ENCODE assay signal across 11 cellular contexts in the genomic region with DNA sequence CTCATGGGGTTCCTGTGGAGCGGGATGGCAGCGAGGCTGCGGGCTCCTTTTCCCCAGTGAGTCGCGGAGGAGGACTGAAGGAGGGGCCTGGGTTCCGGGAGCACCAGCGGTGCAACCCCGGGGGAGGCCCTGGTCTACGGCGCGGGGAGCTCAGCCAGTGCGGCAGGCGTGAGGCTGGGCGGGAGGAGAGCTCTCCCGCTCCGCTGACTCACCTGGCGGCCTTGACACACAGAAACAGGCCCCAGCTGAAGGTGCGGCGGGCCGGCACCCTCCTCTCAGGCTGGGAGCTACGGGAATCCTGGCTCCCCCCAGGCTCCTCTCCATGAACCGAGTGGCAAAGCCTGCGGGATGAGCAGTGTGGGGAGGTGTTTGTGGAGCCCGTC. TPM values are rescaled to one million over a fixed set of nuclear protein-coding genes. Genes with fewer than 3 reads are reported as not detected.
DNase-seq lines count a peak whose midpoint lies in the region; ATAC-seq and TF ChIP-seq lines count a peak whose summit lies in the region.
"Had no signal": no experiment of that assay in that cellular context is flagged by ENCODE, and none has a peak within 500 bp of the region (broad histone marks: within the 10 kb centered on the region; RNA-seq: fewer than 3 reads in every experiment).

No MANE protein-coding gene starts in this region.

- no peak for ATAC-seq in HG02840 (IDR thresholded peaks at IDR 0.05; ENCODE audit: low FRiP score, unreplicated experiment)

- no peak overlapping the region for H3K4me3 ChIP-seq in Peyer's patch
- no peak overlapping the region for H3K4me3 ChIP-seq in lower leg skin (ENCODE audit: low read depth, poor library complexity, severe bottlenecking)

- WGBS in lower leg skin, 2 donors = 20% methylated on average over 20 of the region's 24 CpGs; no CpG with 5 or more reads in 1 of the 2 donors

- no peak for TF ChIP-seq POLR2A in Peyer's patch (IDR thresholded peaks at IDR 0.05)
- no peak for TF ChIP-seq POLR2A in lower leg skin (IDR thresholded peaks at IDR 0.05)

- H3K27me3 ChIP-seq in Peyer's patch = peaks cover 0 to 11% of the 10 kb centered on the region in 2 donors

- intact Hi-C loops in lower leg skin (cut with DNase I; ENCODE audit: low total_unique reads) = loop anchor here (10.0 kb wide), 1 partner anchor 332 kb away; no protein-coding TSS in a partner anchor

- H3K9me3 ChIP-seq in Peyer's patch = no peaks in the 10 kb centered on the region
- H3K9me3 ChIP-seq: spleen had no signal

- TF ChIP-seq CTCF in Peyer's patch (IDR thresholded peaks at IDR 0.05) = no peak
- TF ChIP-seq CTCF in lower leg skin (IDR thresholded peaks at IDR 0.05) = no peak

- no peaks in the 10 kb centered on the region for H3K4me1 ChIP-seq in Peyer's patch

- no peaks in the 10 kb centered on the region for H3K36me3 ChIP-seq in Peyer's patch
- H3K36me3 ChIP-seq: spleen had no signal

- no peak overlapping the region for H3K27ac ChIP-seq in Peyer's patch
- H3K27ac ChIP-seq: spleen had no signal

- peak; percentile 17 for DNase-seq in stimulated activated CD4-positive, alpha-beta T cell treated with anti-CD3 and anti-CD28 coated beads, Interleukin-4, amount 100 ng/mL, for 1 hour
- DNase-seq in stimulated activated CD4-positive, alpha-beta T cell treated with anti-CD3 and anti-CD28 coated beads, Interleukin-4, amount 100 ng/mL, for 4 hours = no peak
- DNase-seq in activated T-cell treated with anti-CD3 and anti-CD28 coated beads, Interleukin-2, amount 50 U/mL, for 48 hours = peak; percentile 30 to 44
- peak; percentile 67 for DNase-seq in left kidney (ENCODE audit: low read depth, low spot score)
- no peak for DNase-seq in Peyer's patch
- DNase-seq in lower leg skin (ENCODE audit: low spot score in 2 of 2) = no peak
- DNase-seq in NCI-H2107 treated with DMSO at 0.1 percent for 48 hours (lab: John Stamatoyannopoulos, UW; ENCODE audit: unreplicated experiment) = no peak
- DNase-seq: AML-193, kidney glomerular epithelial cell, spleen had no signal

RNA-seq across cellular contexts. Expression of gene NOM1, which starts 6.8 kb away (rescaled TPM):
- total RNA-seq in Peyer's patch (10 to 100 TPM in 3 of 4 donors, 1 to 10 TPM in 1; 8.1 to 77.6 (median 26.7) TPM), lower leg skin (10 to 100 TPM in 3 of 4 donors, 1 to 10 TPM in 1; 9.0 to 26.4 (median 17.4) TPM)

RNA-seq across cellular contexts. Expression of gene LMBR1, which starts 49.7 kb away (rescaled TPM):
- total RNA-seq in Peyer's patch (10 to 100 TPM; 30.5 to 69.3 (median 62.8) TPM), lower leg skin (10 to 100 TPM; 44.1 to 67.0 (median 55.9) TPM)

Comparison
In these comparisons a context has a peak if more than half of its experiments do, and no peak if none do; other contexts are left out.
1. DNase-seq: peak in stimulated activated CD4-positive, alpha-beta T cell treated with anti-CD3 and anti-CD28 coated beads, Interleukin-4, amount 100 ng/mL, for 1 hour (single experiment), activated T-cell treated with anti-CD3 and anti-CD28 coated beads, Interleukin-2, amount 50 U/mL, for 48 hours (2 of 2) and left kidney (single experiment); none in stimulated activated CD4-positive, alpha-beta T cell treated with anti-CD3 and anti-CD28 coated beads, Interleukin-4, amount 100 ng/mL, for 4 hours (0 of 2), Peyer's patch (0 of 3), lower leg skin (0 of 2) and NCI-H2107 treated with DMSO at 0.1 percent for 48 hours (single experiment).